ENCODE assay signal across 20 cellular contexts in genomic region chr22:41351011-41351410, GRCh38.
"Had no signal": no experiment of that assay in that cellular context is flagged by ENCODE, and none has a peak within 500 bp of the region (broad histone marks: within the 10 kb centered on the region; RNA-seq: fewer than 3 reads in every experiment).

No MANE protein-coding gene starts in this region.

- H3K9me3 ChIP-seq: pancreas, psoas muscle, right atrium auricular region, stomach, suprapubic skin, tibial nerve had no signal

- H3K4me1 Mint-ChIP-seq: activated B cell treated with CpG ODN at 0.5 μM for 24 hours; activated CD4-positive, alpha-beta T cell treated with anti-CD3 and anti-CD28 coated beads for 36 hours; activated naive CD8-positive, alpha-beta T cell treated with anti-CD3 and anti-CD28 coated beads for 36 hours; memory B cell had no signal

- H3K27ac ChIP-seq: cardiac muscle cell, psoas muscle, right atrium auricular region, stomach, suprapubic skin had no signal

- H3K9me3 Mint-ChIP-seq: activated B cell treated with CpG ODN at 0.5 μM for 24 hours; activated naive CD8-positive, alpha-beta T cell treated with anti-CD3 and anti-CD28 coated beads for 36 hours; activated T-cell treated with anti-CD3 and anti-CD28 coated beads, Interleukin-2, amount 50 U/mL, for 4 hours; memory B cell; naive B cell had no signal

- H3K4me3 Mint-ChIP-seq: activated B cell treated with CpG ODN at 0.5 μM for 24 hours; activated CD4-positive, alpha-beta T cell treated with anti-CD3 and anti-CD28 coated beads for 36 hours; activated naive CD8-positive, alpha-beta T cell treated with anti-CD3 and anti-CD28 coated beads for 36 hours; activated T-cell treated with anti-CD3 and anti-CD28 coated beads, Interleukin-2, amount 50 U/mL, for 4 hours; memory B cell; naive B cell had no signal

- ATAC-seq: activated CD4-positive, alpha-beta T cell treated with anti-CD3 and anti-CD28 coated beads for 36 hours; activated T-cell treated with anti-CD3 and anti-CD28 coated beads, Interleukin-2, amount 50 U/mL, for 4 hours; pancreas had no signal

- H3K27ac Mint-ChIP-seq: activated B cell treated with CpG ODN at 0.5 μM for 24 hours; activated CD4-positive, alpha-beta T cell treated with anti-CD3 and anti-CD28 coated beads for 36 hours; activated naive CD8-positive, alpha-beta T cell treated with anti-CD3 and anti-CD28 coated beads for 36 hours; memory B cell had no signal

- DNase-seq: activated B cell treated with CpG ODN at 0.5 μM for 24 hours; activated CD4-positive, alpha-beta T cell treated with anti-CD3 and anti-CD28 coated beads for 36 hours; activated CD4-positive, alpha-beta T cell treated with anti-CD3 and anti-CD28 coated beads, Interleukin-2, amount 50 U/mL, for 4 hours; activated CD8-positive, alpha-beta memory T cell treated with anti-CD3 and anti-CD28 coated beads for 24 hours; activated CD8-positive, alpha-beta memory T cell treated with anti-CD3 and anti-CD28 coated beads, Interleukin-2, amount 50 U/mL, for 4 hours; activated naive CD4-positive, alpha-beta T cell treated with Interleukin-2 at 50 U/mL for 16 hours; activated naive CD8-positive, alpha-beta T cell treated with anti-CD3 and anti-CD28 coated beads for 36 hours; activated T-cell treated with anti-CD3 and anti-CD28 coated beads, Interleukin-2, amount 50 U/mL, for 4 hours; foreskin melanocyte; naive B cell; pancreas; psoas muscle; stimulated activated CD4-positive, alpha-beta T cell treated with anti-CD3 and anti-CD28 coated beads, Interleukin-4, amount 100 ng/mL, for 4 hours; stomach; T1000 had no signal

- H3K27me3 ChIP-seq: cardiac muscle cell, pancreas, right atrium auricular region, stomach, suprapubic skin, tibial nerve had no signal

- H3K4me1 ChIP-seq: pancreas, psoas muscle, stomach, suprapubic skin had no signal

- H3K4me3 ChIP-seq: cardiac muscle cell, pancreas, psoas muscle, right atrium auricular region, stomach, suprapubic skin, tibial nerve had no signal

- H3K27me3 Mint-ChIP-seq: activated B cell treated with CpG ODN at 0.5 μM for 24 hours; activated CD4-positive, alpha-beta T cell treated with anti-CD3 and anti-CD28 coated beads for 36 hours; activated naive CD8-positive, alpha-beta T cell treated with anti-CD3 and anti-CD28 coated beads for 36 hours; memory B cell; naive B cell had no signal
